Comparison of ENCODE assay signal across 8 cellular contexts in genomic region chr11:62555464-62556092, GRCh38. TPM values are rescaled to one million over a fixed set of nuclear protein-coding genes. Genes with fewer than 3 reads are reported as not detected.
DNase-seq lines count a peak whose midpoint lies in the region; ATAC-seq, FAIRE-seq and TF ChIP-seq lines count a peak whose summit lies in the region.

No MANE protein-coding gene starts in this region.

- no peak for FAIRE-seq in RCC 7860 (lab: Jason Lieb, UNC)

- peaks cover 30% of the 10 kb centered on the region for H3K36me3 ChIP-seq in BLaER1
- peaks cover 10% of the 10 kb centered on the region for H3K36me3 ChIP-seq in fibroblast of lung (ENCODE audit: control insufficient read depth, insufficient read depth, low read length)
- peaks cover 3 to 29% of the 10 kb centered on the region in 2 donors for H3K36me3 ChIP-seq in psoas muscle (ENCODE audit: insufficient read depth in 1 of 2, low read depth in 1 of 2)

- intact Hi-C loops in activated CD4-positive, alpha-beta memory T cell treated with anti-CD3 and anti-CD28 coated beads for 36 hours (cut with micrococcal nuclease) = loop anchor here (1.0 to 5.0 kb wide), 4 partner anchors 9 to 287 kb away; partner anchors contain the start of genes AHNAK and EEF1G
- intact Hi-C loops in psoas muscle (cut with DNase I) = loop anchor here in 1 of 2 donors (5.0 kb wide), 1 partner anchor 58 kb away; no protein-coding TSS in a partner anchor

- H3K36me3 Mint-ChIP-seq in activated CD4-positive, alpha-beta memory T cell treated with anti-CD3 and anti-CD28 coated beads for 36 hours = peaks cover 23% of the 10 kb centered on the region

- WGBS in psoas muscle, 3 donors = 13 to 17% (median 16%) methylated on average over 4 of the region's 4 CpGs

- H3K9me3 ChIP-seq in BLaER1 (no peaks in the 10 kb centered on the region), fibroblast of lung (ENCODE audit: control insufficient read depth, insufficient read depth, low read depth, low read length) (no peaks in the 10 kb centered on the region), psoas muscle (no peaks in the 10 kb centered on the region)

- H3K4me1 ChIP-seq in BLaER1 (peaks cover 92% of the 10 kb centered on the region), fibroblast of lung (ENCODE audit: control insufficient read depth, extremely low read depth, insufficient read depth, low read length) (peaks cover 51% of the 10 kb centered on the region), psoas muscle (peaks cover 66% of the 10 kb centered on the region)

- H3K27ac ChIP-seq in BLaER1 = peak overlapping the region; percentile 85
- H3K27ac ChIP-seq in fibroblast of lung (ENCODE audit: insufficient read depth, low read length) = peak overlapping the region; percentile 99
- peak overlapping the region; percentile 99 for H3K27ac ChIP-seq in psoas muscle

- CTCF ChIA-PET in activated CD4-positive, alpha-beta memory T cell treated with anti-CD3 and anti-CD28 coated beads for 36 hours (lab: Charles Lee) = interaction anchor here (1.7 to 7.5 kb wide), 3 partner anchors 9 to 130 kb away, joined by 7 to 161 read pairs (median 123); partner anchors contain the start of gene AHNAK

- DNase-seq in Kasumi-1 (lab: John Stamatoyannopoulos, UW) (peak; percentile 80), fibroblast of lung (ENCODE audit: low read depth in 2 of 2) (peak; percentile 48 to 76), psoas muscle (peak in 1 of 2 donors; percentile 61), RCC 7860 (ENCODE audit: low spot score) (no peak), DMS79 treated with DMSO at 0.1 percent for 48 hours (lab: John Stamatoyannopoulos, UW) (no peak)
- peak; percentile 78 for DNase-seq in activated CD4-positive, alpha-beta memory T cell treated with anti-CD3 and anti-CD28 coated beads for 36 hours

- peak overlapping the region; percentile 48 for H3K4me3 ChIP-seq in BLaER1
- H3K4me3 ChIP-seq in fibroblast of lung (replicated peaks in 1 of 4; ENCODE audit: control extremely low read depth in 1 of 4, insufficient read depth in 1 of 4, low read depth in 3 of 4, low read length in 4 of 4) = peak overlapping the region in 2 of 4 experiments; percentile 33 to 34
- H3K4me3 ChIP-seq in psoas muscle = peak overlapping the region; percentile 41

- H3K4me2 ChIP-seq in BLaER1 (peak overlapping the region; percentile 91), fibroblast of lung (ENCODE audit: extremely low read depth, insufficient read depth, low read length) (peak overlapping the region; percentile 67)

- H2AFZ ChIP-seq in fibroblast of lung (ENCODE audit: low read length) = no peak overlapping the region

- H3K27ac Mint-ChIP-seq in activated CD4-positive, alpha-beta memory T cell treated with anti-CD3 and anti-CD28 coated beads for 36 hours = peak overlapping the region; percentile 96

- H3K9me3 Mint-ChIP-seq in activated CD4-positive, alpha-beta memory T cell treated with anti-CD3 and anti-CD28 coated beads for 36 hours = no peaks in the 10 kb centered on the region

- peaks cover 28% of the 10 kb centered on the region for H4K20me1 ChIP-seq in BLaER1
- no peaks in the 10 kb centered on the region for H4K20me1 ChIP-seq in fibroblast of lung (ENCODE audit: control insufficient read depth, extremely low read depth, insufficient read depth, low read length)

- peaks cover 96% of the 10 kb centered on the region for H3K4me1 Mint-ChIP-seq in activated CD4-positive, alpha-beta memory T cell treated with anti-CD3 and anti-CD28 coated beads for 36 hours (ENCODE audit: low read depth)

- ATAC-seq in GM19351 (IDR thresholded peaks at IDR 0.05; ENCODE audit: unreplicated experiment) = peak; percentile 19
- ATAC-seq in psoas muscle = no peak

- peaks cover 2% of the 10 kb centered on the region for H3K27me3 Mint-ChIP-seq in activated CD4-positive, alpha-beta memory T cell treated with anti-CD3 and anti-CD28 coated beads for 36 hours

- POLR2A ChIA-PET in activated CD4-positive, alpha-beta memory T cell treated with anti-CD3 and anti-CD28 coated beads for 36 hours (lab: Charles Lee) = interaction anchor here (0.9 to 9.1 kb wide), 8 partner anchors 13 to 300 kb away, joined by 3 to 188 read pairs (median 8); partner anchors contain the start of genes AHNAK, C11orf98, CSKMT and EEF1G

- H3K27me3 ChIP-seq in BLaER1 (no peaks in the 10 kb centered on the region), fibroblast of lung (ENCODE audit: control insufficient read depth, insufficient read depth, low read length) (no peaks in the 10 kb centered on the region), psoas muscle (ENCODE audit: insufficient read depth in 3 of 3, low read length in 2 of 3) (no peaks in the 10 kb centered on the region)

- TF ChIP-seq CTCF in fibroblast of lung (conservative IDR thresholded peaks at IDR 0.05 in 1 of 2, IDR thresholded peaks at IDR 0.05 in 1 of 2; ENCODE audit: low read depth in 1 of 2, low read length in 2 of 2) = no peak
- TF ChIP-seq CTCF in psoas muscle (IDR thresholded peaks at IDR 0.05) = no peak

- H3K4me3 Mint-ChIP-seq in activated CD4-positive, alpha-beta memory T cell treated with anti-CD3 and anti-CD28 coated beads for 36 hours = peak overlapping the region; percentile 59

- peak overlapping the region; percentile 70 for H3K9ac ChIP-seq in BLaER1
- H3K9ac ChIP-seq in fibroblast of lung (ENCODE audit: insufficient read depth, low read length) = peak overlapping the region; percentile 35

- H3K79me2 ChIP-seq in fibroblast of lung (ENCODE audit: control insufficient read depth, insufficient read depth, low read length) = peaks cover 25% of the 10 kb centered on the region

RNA-seq across cellular contexts. Expression of gene AHNAK, which starts 9.0 kb away (rescaled TPM):
- 10 to 100 TPM; 83.7 to 85.2 TPM for total RNA-seq in activated CD4-positive, alpha-beta memory T cell treated with anti-CD3 and anti-CD28 coated beads for 36 hours
- total RNA-seq in fibroblast of lung (396 and 762 TPM in 2 replicates), psoas muscle (100 to 1,000 TPM; 376 to 679 (median 425) TPM)
- polyA plus RNA-seq in fibroblast of lung (209 and 220 TPM in 2 replicates), psoas muscle (100 to 1,000 TPM in 2 of 3 donors, 10 to 100 TPM in 1; 93.5 to 227 (median 206) TPM)
- 281 and 392 TPM in 2 replicates for polyA plus RNA-seq in fibroblast of lung (2012)
- 340 and 357 TPM in 2 replicates for polyA minus RNA-seq in fibroblast of lung (ENCODE audit: low replicate concordance)

RNA-seq across cellular contexts. Expression of gene EEF1G, which starts 18.1 kb away (rescaled TPM):
- total RNA-seq in activated CD4-positive, alpha-beta memory T cell treated with anti-CD3 and anti-CD28 coated beads for 36 hours = 1,000 to 10,000 TPM; 1,956 to 1,989 TPM
- 1,405 and 1,825 TPM in 2 replicates for total RNA-seq in fibroblast of lung
- polyA plus RNA-seq in fibroblast of lung = 1,308 and 1,333 TPM in 2 replicates
- polyA plus RNA-seq in fibroblast of lung (2012) = 1,642 and 1,675 TPM in 2 replicates
- 2,187 and 2,476 TPM in 2 replicates for polyA minus RNA-seq in fibroblast of lung (ENCODE audit: low replicate concordance)
- 1,000 to 10,000 TPM; 1,137 to 1,954 (median 1,509) TPM for total RNA-seq in psoas muscle
- 1,000 to 10,000 TPM; 1,687 to 2,356 (median 2,243) TPM for polyA plus RNA-seq in psoas muscle

RNA-seq across cellular contexts. Expression of gene TUT1, which starts 35.7 kb away (rescaled TPM):
- total RNA-seq in activated CD4-positive, alpha-beta memory T cell treated with anti-CD3 and anti-CD28 coated beads for 36 hours = 10 to 100 TPM; 32.7 to 34.2 TPM
- total RNA-seq in fibroblast of lung = 6.9 and 7.8 TPM in 2 replicates
- polyA plus RNA-seq in fibroblast of lung = 5.5 and 6.8 TPM in 2 replicates
- 7.1 and 9.5 TPM in 2 replicates for polyA plus RNA-seq in fibroblast of lung (2012)
- 5.9 and 7.1 TPM in 2 replicates for polyA minus RNA-seq in fibroblast of lung (ENCODE audit: low replicate concordance)
- 10 to 100 TPM; 14.3 to 23.7 (median 19.6) TPM for total RNA-seq in psoas muscle
- 10 to 100 TPM; 12.1 to 15.5 (median 12.7) TPM for polyA plus RNA-seq in psoas muscle

RNA-seq across cellular contexts. Expression of gene MTA2, which starts 46.1 kb away (rescaled TPM):
- total RNA-seq in activated CD4-positive, alpha-beta memory T cell treated with anti-CD3 and anti-CD28 coated beads for 36 hours = 100 to 1,000 TPM; 166 to 167 TPM
- 117 and 124 TPM in 2 replicates for total RNA-seq in fibroblast of lung
- polyA plus RNA-seq in fibroblast of lung = 31.4 and 33.6 TPM in 2 replicates
- 65.0 and 77.5 TPM in 2 replicates for polyA plus RNA-seq in fibroblast of lung (2012)
- 73.0 and 89.7 TPM in 2 replicates for polyA minus RNA-seq in fibroblast of lung (ENCODE audit: low replicate concordance)
- 10 to 100 TPM; 20.0 to 32.5 (median 28.6) TPM for total RNA-seq in psoas muscle
- polyA plus RNA-seq in psoas muscle = 10 to 100 TPM; 18.4 to 27.1 (median 26.9) TPM

RNA-seq across cellular contexts. Expression of gene EML3, which starts 57.0 kb away (rescaled TPM):
- 100 to 1,000 TPM; 113 to 116 TPM for total RNA-seq in activated CD4-positive, alpha-beta memory T cell treated with anti-CD3 and anti-CD28 coated beads for 36 hours
- total RNA-seq in fibroblast of lung = 17.5 and 20.5 TPM in 2 replicates
- 17.8 and 22.6 TPM in 2 replicates for polyA plus RNA-seq in fibroblast of lung
- polyA plus RNA-seq in fibroblast of lung (2012) = 27.5 and 34.0 TPM in 2 replicates
- polyA minus RNA-seq in fibroblast of lung (ENCODE audit: low replicate concordance) = 37.1 and 108 TPM in 2 replicates
- 10 to 100 TPM; 14.1 to 19.5 (median 16.9) TPM for total RNA-seq in psoas muscle
- polyA plus RNA-seq in psoas muscle = 10 to 100 TPM in 2 of 3 donors, 1 to 10 TPM in 1; 7.4 to 11.3 (median 11.1) TPM

Comparison
In these comparisons a context has a peak if more than half of its experiments do, and no peak if none do; other contexts are left out.
1. DNase-seq: peak in Kasumi-1 (2 of 2), activated CD4-positive, alpha-beta memory T cell treated with anti-CD3 and anti-CD28 coated beads for 36 hours (single experiment) and fibroblast of lung (2 of 2); none in RCC 7860 (single experiment) and DMS79 treated with DMSO at 0.1 percent for 48 hours (single experiment).
2. Peak in every context shown above with its lines, with median percentiles within 50 percentile points of each other: H3K27ac ChIP-seq.